In genomic region chr5:172150514-172151425, GRCh38 we compare ENCODE assay signal across 8 cellular contexts. TPM values are rescaled to one million over a fixed set of nuclear protein-coding genes. Genes with fewer than 3 reads are reported as not detected.
DNase-seq lines count a peak whose midpoint lies in the region; ATAC-seq lines count a peak whose summit lies in the region.

No MANE protein-coding gene starts in this region.

- H3K36me3 Mint-ChIP-seq in activated naive CD8-positive, alpha-beta T cell treated with anti-CD3 and anti-CD28 coated beads for 36 hours: peaks cover 55% of the 10 kb centered on the region
- peaks cover 22 to 31% of the 10 kb centered on the region in 2 donors for H3K36me3 Mint-ChIP-seq in naive B cell

- no peaks in the 10 kb centered on the region for H3K9me3 Mint-ChIP-seq in activated naive CD8-positive, alpha-beta T cell treated with anti-CD3 and anti-CD28 coated beads for 36 hours
- no peaks in the 10 kb centered on the region for H3K9me3 Mint-ChIP-seq in naive B cell

- no peaks in the 10 kb centered on the region for H3K27me3 Mint-ChIP-seq in activated naive CD8-positive, alpha-beta T cell treated with anti-CD3 and anti-CD28 coated beads for 36 hours
- no peaks in the 10 kb centered on the region for H3K27me3 Mint-ChIP-seq in naive B cell

- DNase-seq in GF-D8 (lab: John Stamatoyannopoulos, UW): peak; percentile 84
- peak; percentile 95 to 96 for DNase-seq in Kasumi-1 (lab: John Stamatoyannopoulos, UW)
- DNase-seq in activated naive CD8-positive, alpha-beta T cell treated with anti-CD3 and anti-CD28 coated beads for 36 hours: peak; percentile 34
- peak; percentile 37 for DNase-seq in naive B cell
- DNase-seq in NCI-H187 treated with DMSO at 0.1 percent for 48 hours (lab: John Stamatoyannopoulos, UW): no peak
- DNase-seq in occipital lobe (lab: John Stamatoyannopoulos, UW): no peak
- DNase-seq in NK-92 (lab: John Stamatoyannopoulos, UW; ENCODE audit: unreplicated experiment): no peak

- ATAC-seq in GM21515 (IDR thresholded peaks at IDR 0.05; ENCODE audit: unreplicated experiment) (peak; percentile 69), naive B cell (ENCODE audit: low read depth in 2 of 2) (peak; percentile 84)

- peak overlapping the region; percentile 67 for H3K4me3 Mint-ChIP-seq in activated naive CD8-positive, alpha-beta T cell treated with anti-CD3 and anti-CD28 coated beads for 36 hours
- H3K4me3 Mint-ChIP-seq in naive B cell: peak overlapping the region in 7 of 8 donors; percentile 59 to 81 (median 74)

- peak overlapping the region; percentile 85 for H3K27ac Mint-ChIP-seq in activated naive CD8-positive, alpha-beta T cell treated with anti-CD3 and anti-CD28 coated beads for 36 hours
- peak overlapping the region; percentile 82 to 96 (median 91) for H3K27ac Mint-ChIP-seq in naive B cell

- H3K4me1 Mint-ChIP-seq in activated naive CD8-positive, alpha-beta T cell treated with anti-CD3 and anti-CD28 coated beads for 36 hours: peaks cover 62% of the 10 kb centered on the region
- H3K4me1 Mint-ChIP-seq in naive B cell: peaks cover 55 to 69% (median 66%) of the 10 kb centered on the region in 3 donors

RNA-seq across cellular contexts. Expression of gene STK10, which starts 37.3 kb away (rescaled TPM):
- total RNA-seq in activated naive CD8-positive, alpha-beta T cell treated with anti-CD3 and anti-CD28 coated beads for 36 hours: 10 to 100 TPM; 83.7 to 93.2 TPM
- polyA plus RNA-seq in naive B cell (ENCODE audit: low read depth in 6 of 6): 10 to 100 TPM; 12.2 to 73.3 (median 36.3) TPM
- 9.8 TPM for total RNA-seq in occipital lobe

RNA-seq across cellular contexts. Expression of gene EFCAB9, which starts 43.2 kb away (rescaled TPM):
- not detected for total RNA-seq in activated naive CD8-positive, alpha-beta T cell treated with anti-CD3 and anti-CD28 coated beads for 36 hours
- not detected for polyA plus RNA-seq in naive B cell (ENCODE audit: low read depth in 6 of 6)
- total RNA-seq in occipital lobe: not detected

Comparison
In these comparisons a context has a peak if more than half of its experiments do, and no peak if none do; other contexts are left out.
1. DNase-seq: peak in GF-D8 (single experiment), Kasumi-1 (2 of 2), activated naive CD8-positive, alpha-beta T cell treated with anti-CD3 and anti-CD28 coated beads for 36 hours (single experiment) and naive B cell (single experiment); none in NCI-H187 treated with DMSO at 0.1 percent for 48 hours (single experiment), occipital lobe (single experiment) and NK-92 (single experiment).